1 cellular context compared by ENCODE assay signal in genomic region chr16:81842564-81843242, GRCh38.
TF ChIP-seq lines count a peak whose summit lies in the region.

No MANE protein-coding gene starts in this region.

TF ChIP-seq in GM23338, 12 proteins besides CTCF, POLR2A, EP300 and RAD21 (continued from another document):
- TF ChIP-seq ZNF462 (CRISPR knock-in tag; IDR thresholded peaks at IDR 0.05) (no peak), ZNF331 (CRISPR knock-in tag; IDR thresholded peaks at IDR 0.05; ENCODE audit: low read depth) (no peak)
TF ChIP-seq in GM23338: peak in this region for 0.
